In genomic region chr6:155150967-155151671, GRCh38 we compare ENCODE assay signal across 2 cellular contexts.
TF ChIP-seq lines count a peak whose summit lies in the region.

No MANE protein-coding gene starts in this region.

TF ChIP-seq in HepG2, 621 proteins besides CTCF, POLR2A, EP300 and RAD21:
- TF ChIP-seq ZBTB44 (CRISPR knock-in tag; IDR thresholded peaks at IDR 0.05) (no peak), NR2C2 (CRISPR knock-in tag; IDR thresholded peaks at IDR 0.05; ENCODE audit: borderline replicate concordance) (0 out of 2 replicates have a peak, but pooled peaks have one; percentile 17)

TF ChIP-seq in H1, 55 proteins besides CTCF, POLR2A, EP300 and RAD21:
- TF ChIP-seq EGR1 (IDR thresholded peaks at IDR 0.05; ENCODE audit: borderline replicate concordance, low read depth, low read length), result no peak
- TF ChIP-seq SP1 (IDR thresholded peaks at IDR 0.05; ENCODE audit: low read depth, low read length), result no peak
- TF ChIP-seq SUZ12 (IDR thresholded peaks at IDR 0.05; ENCODE audit: low read length), result no peak
- TF ChIP-seq SIRT6 (IDR thresholded peaks at IDR 0.05; ENCODE audit: low read length), result no peak
- no peak for TF ChIP-seq KDM4A (IDR thresholded peaks at IDR 0.05; ENCODE audit: low read depth, low read length, severe bottlenecking)
- no peak for TF ChIP-seq TEAD4 (IDR thresholded peaks at IDR 0.05; ENCODE audit: low read depth, low read length)
- TF ChIP-seq ATF2 (IDR thresholded peaks at IDR 0.05; ENCODE audit: low read length), result no peak
- TF ChIP-seq TBP (IDR thresholded peaks at IDR 0.05; ENCODE audit: low read depth, low read length), result no peak
- TF ChIP-seq POLR2AphosphoS5 (IDR thresholded peaks at IDR 0.05; ENCODE audit: low read depth, low read length), result no peak
- no peak for TF ChIP-seq POU5F1 (IDR thresholded peaks at IDR 0.05; ENCODE audit: low read depth, low read length)
